38 cellular contexts compared by ENCODE assay signal in the genomic region with DNA sequence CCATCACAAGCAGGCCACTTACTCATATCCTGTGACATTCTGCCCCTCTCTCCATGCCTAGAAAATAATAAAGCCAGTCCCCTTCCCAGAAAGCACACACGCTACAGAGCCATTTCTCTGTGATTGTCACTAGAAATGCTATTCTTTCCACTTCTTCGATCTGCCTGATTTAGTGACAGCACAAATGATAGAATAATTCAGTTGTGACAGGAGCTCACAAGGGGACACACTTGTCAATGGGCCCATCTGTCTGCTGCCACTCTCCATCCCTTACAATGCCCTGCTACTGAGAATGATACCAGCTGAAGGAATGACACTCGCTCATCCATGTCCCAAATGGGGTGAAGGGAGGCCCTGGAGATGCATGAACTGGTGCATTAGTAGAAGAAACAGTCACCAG.
"Had no signal": no experiment of that assay in that cellular context is flagged by ENCODE, and none has a peak within 500 bp of the region (broad histone marks: within the 10 kb centered on the region; RNA-seq: fewer than 3 reads in every experiment).

No MANE protein-coding gene starts in this region.

- H3K27ac Mint-ChIP-seq: activated naive CD4-positive, alpha-beta T cell treated with anti-CD3 and anti-CD28 coated beads for 36 hours; activated naive CD4-positive, alpha-beta T cell treated with anti-CD3 and anti-CD28 coated beads, Interleukin-2, amount 10 ng/mL, durations not matched to agents 7 days and 5 days; activated naive CD4-positive, alpha-beta T cell treated with anti-CD3 and anti-CD28 coated beads, Interleukin-2, amount 50 U/mL, for 24 hours; activated naive CD4-positive, alpha-beta T cell treated with anti-CD3 and anti-CD28 coated beads, Interleukin-2, amount 50 U/mL, for 72 hours; activated naive CD8-positive, alpha-beta T cell; activated naive CD8-positive, alpha-beta T cell treated with anti-CD3 and anti-CD28 coated beads for 36 hours; activated naive CD8-positive, alpha-beta T cell treated with anti-CD3 and anti-CD28 coated beads, Interleukin-2, amount 10 ng/mL, durations not matched to agents 7 days and 5 days; activated naive CD8-positive, alpha-beta T cell treated with anti-CD3 and anti-CD28 coated beads, Interleukin-2, amount 50 U/mL, for 24 hours; activated T-cell treated with anti-CD3 and anti-CD28 coated beads, Interleukin-2, amount 50 U/mL, for 24 hours; activated T-cell treated with anti-CD3 and anti-CD28 coated beads, Interleukin-2, amount 50 U/mL, for 72 hours; activated T-helper 1 cell treated with anti-CD3 and anti-CD28 coated beads, Interleukin-12 subunit alpha, Interleukin-12 subunit beta, Interleukin-2, Interleukin-4 antibody, amounts not matched to agents 30 ng/mL and 10 ng/mL and 1 ng/mL, durations not matched to agents 14 hours and 24 hours and 36 hours; activated T-helper 17 cell treated with anti-CD3 and anti-CD28 coated beads, Interleukin-2, amount 50 U/mL, for 72 hours; activated T-helper 2 cell treated with anti-CD3 and anti-CD28 coated beads, Interferon-gamma antibody, Interleukin-2, Interleukin-4, amounts not matched to agents 10 μg/mL and 5 μg/mL and 100 μg/mL, durations not matched to agents 14 hours and 24 hours and 36 hours had no signal

- ATAC-seq: activated naive CD4-positive, alpha-beta T cell treated with anti-CD3 and anti-CD28 coated beads, Interleukin-2, amount 50 U/mL, for 72 hours; activated naive CD8-positive, alpha-beta T cell treated with anti-CD3 and anti-CD28 coated beads, Interleukin-2, amount 50 U/mL, for 24 hours; activated T-cell treated with anti-CD3 and anti-CD28 coated beads, Interleukin-2, amount 50 U/mL, for 4 hours; activated T-cell treated with anti-CD3 and anti-CD28 coated beads, Interleukin-2, amount 50 U/mL, for 72 hours; activated T-helper 17 cell treated with anti-CD3 and anti-CD28 coated beads, Interleukin-2, amount 50 U/mL, for 72 hours; body of pancreas had no signal

- H3K27me3 ChIP-seq: adrenal gland, ascending aorta, body of pancreas, brain microvascular endothelial cell, breast epithelium, cardiac muscle cell had no signal

- H3K4me1 Mint-ChIP-seq: activated naive CD4-positive, alpha-beta T cell treated with anti-CD3 and anti-CD28 coated beads, Interleukin-2, amount 10 ng/mL, durations not matched to agents 7 days and 5 days; activated naive CD4-positive, alpha-beta T cell treated with anti-CD3 and anti-CD28 coated beads, Interleukin-2, amount 50 U/mL, for 24 hours; activated naive CD8-positive, alpha-beta T cell treated with anti-CD3 and anti-CD28 coated beads for 36 hours; activated naive CD8-positive, alpha-beta T cell treated with anti-CD3 and anti-CD28 coated beads, Interleukin-2, amount 10 ng/mL, durations not matched to agents 7 days and 5 days; activated naive CD8-positive, alpha-beta T cell treated with anti-CD3 and anti-CD28 coated beads, Interleukin-2, amount 50 U/mL, for 24 hours; activated T-helper 17 cell treated with anti-CD3 and anti-CD28 coated beads, Interleukin-2, amount 50 U/mL, for 72 hours; central memory CD8-positive, alpha-beta T cell had no signal

- H3K4me1 ChIP-seq: adrenal gland, ascending aorta, body of pancreas, breast epithelium had no signal

- H3K36me3 Mint-ChIP-seq: activated naive CD4-positive, alpha-beta T cell treated with anti-CD3 and anti-CD28 coated beads, Interleukin-2, amount 10 ng/mL, durations not matched to agents 7 days and 5 days; activated naive CD4-positive, alpha-beta T cell treated with anti-CD3 and anti-CD28 coated beads, Interleukin-2, amount 50 U/mL, for 24 hours; activated naive CD4-positive, alpha-beta T cell treated with anti-CD3 and anti-CD28 coated beads, Interleukin-2, amount 50 U/mL, for 72 hours; activated naive CD8-positive, alpha-beta T cell; activated naive CD8-positive, alpha-beta T cell treated with anti-CD3 and anti-CD28 coated beads for 36 hours; activated naive CD8-positive, alpha-beta T cell treated with anti-CD3 and anti-CD28 coated beads, Interleukin-2, amount 10 ng/mL, durations not matched to agents 7 days and 5 days; brain had no signal

- H3K36me3 ChIP-seq: adrenal gland, ascending aorta, brain microvascular endothelial cell, breast epithelium, cardiac muscle cell had no signal

- H3K4me3 Mint-ChIP-seq: activated naive CD4-positive, alpha-beta T cell treated with anti-CD3 and anti-CD28 coated beads for 36 hours; activated naive CD4-positive, alpha-beta T cell treated with anti-CD3 and anti-CD28 coated beads, Interleukin-2, amount 10 ng/mL, durations not matched to agents 7 days and 5 days; activated naive CD4-positive, alpha-beta T cell treated with anti-CD3 and anti-CD28 coated beads, Interleukin-2, amount 50 U/mL, for 24 hours; activated naive CD8-positive, alpha-beta T cell; activated naive CD8-positive, alpha-beta T cell treated with anti-CD3 and anti-CD28 coated beads for 36 hours; activated naive CD8-positive, alpha-beta T cell treated with anti-CD3 and anti-CD28 coated beads, Interleukin-2, amount 10 ng/mL, durations not matched to agents 7 days and 5 days; activated naive CD8-positive, alpha-beta T cell treated with anti-CD3 and anti-CD28 coated beads, Interleukin-2, amount 50 U/mL, for 24 hours; activated T-cell treated with anti-CD3 and anti-CD28 coated beads, Interleukin-2, amount 50 U/mL, for 24 hours; activated T-cell treated with anti-CD3 and anti-CD28 coated beads, Interleukin-2, amount 50 U/mL, for 4 hours; activated T-cell treated with anti-CD3 and anti-CD28 coated beads, Interleukin-2, amount 50 U/mL, for 72 hours; activated T-helper 1 cell treated with anti-CD3 and anti-CD28 coated beads, Interleukin-12 subunit alpha, Interleukin-12 subunit beta, Interleukin-2, Interleukin-4 antibody, amounts not matched to agents 30 ng/mL and 10 ng/mL and 1 ng/mL, durations not matched to agents 14 hours and 24 hours and 36 hours; activated T-helper 17 cell treated with anti-CD3 and anti-CD28 coated beads, Interleukin-2, amount 50 U/mL, for 72 hours; brain; central memory CD8-positive, alpha-beta T cell had no signal

- H3K27me3 Mint-ChIP-seq: activated naive CD4-positive, alpha-beta T cell treated with anti-CD3 and anti-CD28 coated beads, Interleukin-2, amount 10 ng/mL, durations not matched to agents 7 days and 5 days; brain had no signal

- H3K4me3 ChIP-seq: adrenal gland, ascending aorta, body of pancreas, breast epithelium, cardiac muscle cell had no signal

- DNase-seq: activated effector memory CD4-positive, alpha-beta T cell treated with anti-CD3 and anti-CD28 coated beads, Interleukin-2, amount 50 U/mL, for 16 hours; activated effector memory CD4-positive, alpha-beta T cell treated with Interleukin-2 at 50 U/mL for 16 hours; activated gamma-delta T cell; activated gamma-delta T cell treated with Interleukin-2 at 50 U/mL for 16 hours; activated naive CD4-positive, alpha-beta T cell; activated naive CD4-positive, alpha-beta T cell treated with anti-CD3 and anti-CD28 coated beads for 36 hours; activated naive CD4-positive, alpha-beta T cell treated with anti-CD3 and anti-CD28 coated beads, Interleukin-2, amount 10 ng/mL, durations not matched to agents 7 days and 5 days; activated naive CD4-positive, alpha-beta T cell treated with anti-CD3 and anti-CD28 coated beads, Interleukin-2, amount 50 U/mL, for 16 hours; activated naive CD4-positive, alpha-beta T cell treated with Interleukin-2 at 50 U/mL for 16 hours; activated naive CD8-positive, alpha-beta T cell treated with anti-CD3 and anti-CD28 coated beads for 36 hours; activated naive CD8-positive, alpha-beta T cell treated with anti-CD3 and anti-CD28 coated beads, Interleukin-2, amount 10 ng/mL, durations not matched to agents 7 days and 5 days; activated naive CD8-positive, alpha-beta T cell treated with anti-CD3 and anti-CD28 coated beads, Interleukin-2, amount 50 U/mL, for 24 hours; activated T-cell treated with anti-CD3 and anti-CD28 coated beads, Interleukin-2, amount 50 U/mL, for 1 hour; activated T-cell treated with anti-CD3 and anti-CD28 coated beads, Interleukin-2, amount 50 U/mL, for 24 hours; activated T-cell treated with anti-CD3 and anti-CD28 coated beads, Interleukin-2, amount 50 U/mL, for 4 hours; activated T-cell treated with anti-CD3 and anti-CD28 coated beads, Interleukin-2, amount 50 U/mL, for 48 hours; activated T-cell treated with anti-CD3 and anti-CD28 coated beads, Interleukin-2, amount 50 U/mL, for 72 hours; adrenal gland; amniotic stem cell; amygdala; anterior cingulate cortex; aorta; body of pancreas; brain microvascular endothelial cell; caudate nucleus; central memory CD4-positive, alpha-beta T cell; cerebellar nuclear complex had no signal

- H3K9me3 ChIP-seq: adrenal gland, ascending aorta, body of pancreas, breast epithelium had no signal

- H3K27ac ChIP-seq: adrenal gland, ascending aorta, body of pancreas, brain microvascular endothelial cell, breast epithelium, cardiac muscle cell had no signal

- H3K9me3 Mint-ChIP-seq: activated naive CD4-positive, alpha-beta T cell treated with anti-CD3 and anti-CD28 coated beads for 36 hours; activated naive CD4-positive, alpha-beta T cell treated with anti-CD3 and anti-CD28 coated beads, Interleukin-2, amount 10 ng/mL, durations not matched to agents 7 days and 5 days; activated naive CD4-positive, alpha-beta T cell treated with anti-CD3 and anti-CD28 coated beads, Interleukin-2, amount 50 U/mL, for 24 hours; activated naive CD4-positive, alpha-beta T cell treated with anti-CD3 and anti-CD28 coated beads, Interleukin-2, amount 50 U/mL, for 72 hours; activated naive CD8-positive, alpha-beta T cell treated with anti-CD3 and anti-CD28 coated beads for 36 hours; activated naive CD8-positive, alpha-beta T cell treated with anti-CD3 and anti-CD28 coated beads, Interleukin-2, amount 10 ng/mL, durations not matched to agents 7 days and 5 days; activated T-cell treated with anti-CD3 and anti-CD28 coated beads, Interleukin-2, amount 50 U/mL, for 24 hours; activated T-cell treated with anti-CD3 and anti-CD28 coated beads, Interleukin-2, amount 50 U/mL, for 4 hours; activated T-cell treated with anti-CD3 and anti-CD28 coated beads, Interleukin-2, amount 50 U/mL, for 72 hours; activated T-helper 1 cell treated with anti-CD3 and anti-CD28 coated beads, Interleukin-12 subunit alpha, Interleukin-12 subunit beta, Interleukin-2, Interleukin-4 antibody, amounts not matched to agents 30 ng/mL and 10 ng/mL and 1 ng/mL, durations not matched to agents 14 hours and 24 hours and 36 hours; activated T-helper 17 cell treated with anti-CD3 and anti-CD28 coated beads, Interleukin-2, amount 50 U/mL, for 72 hours; activated T-helper 2 cell treated with anti-CD3 and anti-CD28 coated beads, Interferon-gamma antibody, Interleukin-2, Interleukin-4, amounts not matched to agents 10 μg/mL and 5 μg/mL and 100 μg/mL, durations not matched to agents 14 hours and 24 hours and 36 hours; central memory CD8-positive, alpha-beta T cell had no signal
